In the genomic region with DNA sequence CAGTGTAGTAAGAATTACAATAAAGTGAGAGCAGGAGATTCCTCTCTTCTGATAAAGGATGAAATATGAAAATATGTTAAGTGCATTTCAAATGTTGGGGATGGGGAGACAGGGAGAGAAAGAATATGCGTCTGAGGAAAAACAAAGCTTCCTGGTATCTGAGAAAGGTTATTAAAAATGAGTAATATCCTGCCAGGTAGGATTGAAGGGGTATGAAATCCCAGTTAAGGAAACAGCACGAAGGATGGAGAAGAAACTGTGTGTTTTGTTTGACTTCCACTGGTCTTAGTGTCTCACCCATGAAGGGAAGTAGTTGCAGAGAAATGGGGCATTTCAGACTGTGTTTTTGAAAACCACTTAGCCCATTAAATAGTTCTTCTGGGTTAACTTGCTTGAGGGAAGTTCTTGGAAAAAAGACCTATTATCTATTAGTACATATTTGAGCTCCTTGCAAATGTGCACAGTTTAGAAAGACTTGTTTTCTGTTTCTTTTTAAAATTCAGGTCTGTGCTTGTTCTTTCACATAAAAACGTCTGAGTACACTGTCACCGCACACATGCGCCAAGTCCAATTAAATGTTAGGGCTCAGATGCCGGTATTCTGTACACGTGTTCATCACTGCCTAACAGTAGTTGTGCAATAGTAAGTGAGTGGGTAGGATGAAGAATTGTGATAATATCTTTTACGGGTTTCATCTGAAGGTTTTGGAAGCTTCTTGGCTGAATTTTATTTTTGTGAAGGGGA, we compare ENCODE assay signal across 14 cellular contexts.
DNase-seq lines count a peak whose midpoint lies in the region; ATAC-seq, FAIRE-seq and TF ChIP-seq lines count a peak whose summit lies in the region.
"Had no signal": no experiment of that assay in that cellular context is flagged by ENCODE, and none has a peak within 500 bp of the region (broad histone marks: within the 10 kb centered on the region; RNA-seq: fewer than 3 reads in every experiment).

No MANE protein-coding gene starts in this region.

- ATAC-seq in HG02885 (IDR thresholded peaks at IDR 0.05; ENCODE audit: poor library complexity, unreplicated experiment), result no peak
- ATAC-seq: HCT116 had no signal

- H2AFZ ChIP-seq in neuron (ENCODE audit: low read depth, low read length), result peak overlapping the region; percentile 61

- no peak overlapping the region for H3K4me3 ChIP-seq in neuron (ENCODE audit: low read length)
- H3K4me3 ChIP-seq: BLaER1, MG63 had no signal

- no peak for TF ChIP-seq POLR2A in H54 (IDR thresholded peaks at IDR 0.05; ENCODE audit: low read depth, low read length)

- H3K27ac ChIP-seq in VCaP, result peak overlapping the region; percentile 31
- H3K27ac ChIP-seq: BLaER1 had no signal

- no peaks in the 10 kb centered on the region for H3K27me3 ChIP-seq in neuron (ENCODE audit: insufficient read depth, low read length)
- H3K27me3 ChIP-seq: BLaER1, MG63 had no signal

- H3K4me1 ChIP-seq in neuron (ENCODE audit: insufficient read depth, low read length), result no peaks in the 10 kb centered on the region
- H3K4me1 ChIP-seq: BLaER1 had no signal

- no peaks in the 10 kb centered on the region for H3K9me3 ChIP-seq in neuron (ENCODE audit: low read length)
- H3K9me3 ChIP-seq: BLaER1, MG63 had no signal

- FAIRE-seq in H54 (lab: Jason Lieb, UNC), result no peak

- TF ChIP-seq CTCF in VCaP (conservative IDR thresholded peaks at IDR 0.05), result no peak

- peak; percentile 3 for DNase-seq in AG08395 (ENCODE audit: low spot score)
- peak; percentile 29 for DNase-seq in fibroblast of the conjunctiva (ENCODE audit: low read depth)
- DNase-seq in A172 (ENCODE audit: low spot score), result no peak
- DNase-seq in activated T-cell treated with anti-CD3 and anti-CD28 coated beads, Interleukin-2, amount 50 U/mL, for 1 hour, result no peak
- no peak for DNase-seq in H54 (ENCODE audit: insufficient read length, low spot score)
- DNase-seq: activated CD4-positive, alpha-beta T cell treated with anti-CD3 and anti-CD28 coated beads, Interleukin-2, amount 10 ng/mL, durations not matched to agents 24 days and 14 days; effector CD4-positive, alpha-beta T cell; MG63; NCI-H446 treated with DMSO at 0.1 percent for 48 hours had no signal

- no peaks in the 10 kb centered on the region for H3K36me3 ChIP-seq in neuron (ENCODE audit: insufficient read depth, low read length)
- H3K36me3 ChIP-seq: BLaER1, MG63 had no signal

Comparison
In these comparisons a context has a peak if more than half of its experiments do, and no peak if none do; other contexts are left out.
1. DNase-seq: peak in AG08395 (single experiment) and fibroblast of the conjunctiva (single experiment); none in A172 (single experiment), activated T-cell treated with anti-CD3 and anti-CD28 coated beads, Interleukin-2, amount 50 U/mL, for 1 hour (single experiment) and H54 (single experiment).